In the genomic region with DNA sequence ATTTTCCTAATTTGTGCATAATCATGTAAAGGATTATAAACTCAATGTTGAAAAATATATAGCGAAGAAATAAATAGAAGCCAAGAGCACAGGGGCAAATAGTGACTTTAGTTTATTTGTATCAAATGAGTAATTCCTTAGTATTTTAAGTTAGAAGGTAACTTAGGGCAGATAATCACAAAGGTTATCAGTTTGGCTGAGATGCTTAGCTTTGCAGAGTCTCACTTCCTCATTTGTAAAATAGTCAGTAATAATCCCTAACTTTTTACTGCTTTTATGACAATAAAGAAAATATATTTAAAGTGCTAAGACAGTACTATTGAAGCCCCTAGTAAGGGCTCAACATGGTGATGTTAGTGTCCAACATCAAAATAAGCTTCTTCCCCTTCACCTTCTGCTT, we compare ENCODE assay signal across 23 cellular contexts.
DNase-seq lines count a peak whose midpoint lies in the region; ATAC-seq, FAIRE-seq and TF ChIP-seq lines count a peak whose summit lies in the region.
"Had no signal": no experiment of that assay in that cellular context is flagged by ENCODE, and none has a peak within 500 bp of the region (broad histone marks: within the 10 kb centered on the region; RNA-seq: fewer than 3 reads in every experiment).

No MANE protein-coding gene starts in this region.

- no peaks in the 10 kb centered on the region for H3K36me3 ChIP-seq in ACC112 (ENCODE audit: insufficient read depth, low read length)
- H3K36me3 ChIP-seq in smooth muscle cell (ENCODE audit: low read depth), result no peaks in the 10 kb centered on the region
- H3K36me3 ChIP-seq: BE2C; BLaER1 treated with 17β-estradiol and CSF1 and Interleukin-3, amounts not matched to agents 10 nM and 100 nM had no signal

- FAIRE-seq in A549 (lab: Jason Lieb, UNC), result peak; percentile 32
- FAIRE-seq: D721Med, GM12892, GM19239, H1 had no signal

- TF ChIP-seq RAD21 in A549 (conservative IDR thresholded peaks at IDR 0.05 in 1 of 2, IDR thresholded peaks at IDR 0.05 in 1 of 2), result no peak

- H3K4me1 ChIP-seq in A549 (no peaks in the 10 kb centered on the region), ACC112 (ENCODE audit: control insufficient read depth, insufficient read depth, low read length, unreplicated experiment) (no peaks in the 10 kb centered on the region), smooth muscle cell (ENCODE audit: low read depth) (no peaks in the 10 kb centered on the region)
- H3K4me1 ChIP-seq: BLaER1 treated with 17β-estradiol and CSF1 and Interleukin-3, amounts not matched to agents 10 nM and 100 nM had no signal

- whole genome bisulfite sequencing in A549 (ENCODE audit: missing lambda C conversion rate), result 28% methylated on average over 1 of the region's 1 CpG
- 97% methylated on average over 1 of the region's 1 CpG for WGBS in smooth muscle cell (ENCODE audit: low lambda C conversion rate)

- H3K9me3 ChIP-seq in A549 (peaks cover 3% of the 10 kb centered on the region; the same call in 1 of the 3 replicates), smooth muscle cell (replicated peaks; ENCODE audit: low read depth) (no peaks in the 10 kb centered on the region)
- H3K9me3 ChIP-seq: BE2C had no signal

- H2AFZ ChIP-seq in ACC112 (ENCODE audit: low read length, unreplicated experiment) (peak overlapping the region; percentile 25), smooth muscle cell (ENCODE audit: low read depth) (no peak overlapping the region)
- H2AFZ ChIP-seq: GM23248 had no signal

- H4K20me1 ChIP-seq in smooth muscle cell (ENCODE audit: low read depth), result no peaks in the 10 kb centered on the region
- H4K20me1 ChIP-seq: BLaER1 treated with 17β-estradiol and CSF1 and Interleukin-3, amounts not matched to agents 10 nM and 100 nM had no signal

- H3K27me3 ChIP-seq in ACC112 (ENCODE audit: insufficient read depth, low read length) (no peaks in the 10 kb centered on the region), smooth muscle cell (ENCODE audit: low read depth) (no peaks in the 10 kb centered on the region)
- H3K27me3 ChIP-seq: BE2C; BLaER1 treated with 17β-estradiol and CSF1 and Interleukin-3, amounts not matched to agents 10 nM and 100 nM had no signal

- in situ Hi-C loops in KBM-7 (cut with MboI; ENCODE audit: low pct_unique_long_range_greater_than_20kb, low sequenced_read_pairs), result loop anchor here (25.0 kb wide), 1 partner anchor 362 kb away; no protein-coding TSS in a partner anchor

- H3F3A ChIP-seq in smooth muscle cell (ENCODE audit: low read depth), result no peaks in the 10 kb centered on the region

- no peak for ATAC-seq in A549
- ATAC-seq in HG03442 (IDR thresholded peaks at IDR 0.05; ENCODE audit: unreplicated experiment), result no peak

- H3K27ac ChIP-seq in A549, result no peak overlapping the region
- H3K27ac ChIP-seq in ACC112 (ENCODE audit: low read depth, low read length), result no peak overlapping the region
- H3K27ac ChIP-seq in smooth muscle cell (ENCODE audit: low read depth), result no peak overlapping the region
- H3K27ac ChIP-seq: BLaER1 treated with 17β-estradiol and CSF1 and Interleukin-3, amounts not matched to agents 10 nM and 100 nM; GM23248 had no signal

- no peak overlapping the region for H3K4me3 ChIP-seq in A549
- no peak overlapping the region for H3K4me3 ChIP-seq in ACC112 (ENCODE audit: low read depth, low read length)
- H3K4me3 ChIP-seq in smooth muscle cell, result no peak overlapping the region
- H3K4me3 ChIP-seq: BLaER1 treated with 17β-estradiol and CSF1 and Interleukin-3, amounts not matched to agents 10 nM and 100 nM; GM23248 had no signal

- no peak for TF ChIP-seq CTCF in A549 (IDR thresholded peaks at IDR 0.05)
- no peak for TF ChIP-seq CTCF in smooth muscle cell (IDR thresholded peaks at IDR 0.05; ENCODE audit: borderline replicate concordance, insufficient read depth, poor library complexity, severe bottlenecking)

- H3K9ac ChIP-seq in smooth muscle cell (ENCODE audit: low read depth), result no peak overlapping the region
- H3K9ac ChIP-seq: BLaER1 treated with 17β-estradiol and CSF1 and Interleukin-3, amounts not matched to agents 10 nM and 100 nM; GM23248 had no signal

- TF ChIP-seq EP300 in A549 (IDR thresholded peaks at IDR 0.05), result no peak

- no peak for TF ChIP-seq POLR2A in A549 (IDR thresholded peaks at IDR 0.05; ENCODE audit: low read length)

- no peak overlapping the region for H3K4me2 ChIP-seq in A549
- H3K4me2 ChIP-seq in smooth muscle cell, result no peak overlapping the region
- H3K4me2 ChIP-seq: BLaER1 treated with 17β-estradiol and CSF1 and Interleukin-3, amounts not matched to agents 10 nM and 100 nM had no signal

- CTCF ChIA-PET in A549 (lab: Yijun Ruan, JAX), result no interaction called here

- POLR2A ChIA-PET in A549 (lab: Yijun Ruan, JAX), result no interaction called here

- H3K79me2 ChIP-seq in ACC112 (ENCODE audit: control insufficient read depth, insufficient read depth, low read length, unreplicated experiment), result no peaks in the 10 kb centered on the region
- no peaks in the 10 kb centered on the region for H3K79me2 ChIP-seq in smooth muscle cell (ENCODE audit: low read depth)

- DNase-seq in A549 (ENCODE audit: low read depth in 1 of 2, low spot score in 1 of 2) (no peak), KBM-7 (peak; percentile 29), T1000 (lab: John Stamatoyannopoulos, UW) (no peak), smooth muscle cell (lab: John Stamatoyannopoulos, UW; ENCODE audit: unreplicated experiment) (no peak)
- DNase-seq: ACHN; AML-193; CD4-positive, alpha-beta T cell; CD8-positive, alpha-beta memory T cell; DMS 273 treated with DMSO at 0.1 percent for 48 hours; DMS79; EL; GDM1; GM23248; H7; HCEC 1CT had no signal

TF ChIP-seq in A549, 52 proteins besides CTCF, POLR2A, EP300 and RAD21:
- TF ChIP-seq CHD4 (IDR thresholded peaks at IDR 0.05; ENCODE audit: borderline replicate concordance), result no peak
- no peak for TF ChIP-seq JUNB (IDR thresholded peaks at IDR 0.05)
- no peak for TF ChIP-seq EHMT2 (IDR thresholded peaks at IDR 0.05; ENCODE audit: low read depth)
- no peak for TF ChIP-seq CHD2 (IDR thresholded peaks at IDR 0.05; ENCODE audit: low read length, partially characterized antibody)
- no peak for TF ChIP-seq NFE2L2 (conservative IDR thresholded peaks at IDR 0.05; ENCODE audit: low read length)
- TF ChIP-seq HDAC2 (IDR thresholded peaks at IDR 0.05), result no peak
